ENCODE assay signal across 24 cellular contexts in genomic region chr9:17470015-17470414, GRCh38.
"Had no signal": no experiment of that assay in that cellular context is flagged by ENCODE, and none has a peak within 500 bp of the region (broad histone marks: within the 10 kb centered on the region; RNA-seq: fewer than 3 reads in every experiment).

No MANE protein-coding gene starts in this region.

- H3K36me3 ChIP-seq: colonic mucosa, gastrocnemius medialis had no signal

- H3K27ac ChIP-seq: colonic mucosa, coronary artery, dorsolateral prefrontal cortex, epithelial cell of prostate, esophagus muscularis mucosa, esophagus squamous epithelium, foreskin keratinocyte, gastrocnemius medialis, gastroesophageal sphincter, heart left ventricle, heart right ventricle had no signal

- H3K4me1 ChIP-seq: colonic mucosa, esophagus muscularis mucosa, esophagus squamous epithelium, foreskin keratinocyte, gastrocnemius medialis, gastroesophageal sphincter, heart left ventricle, heart right ventricle had no signal

- H3K9me3 ChIP-seq: colonic mucosa, esophagus muscularis mucosa, esophagus squamous epithelium, gastrocnemius medialis, gastroesophageal sphincter, heart left ventricle, heart right ventricle had no signal

- DNase-seq: colonic mucosa; cortex of kidney; dermis blood vessel endothelial cell; dorsolateral prefrontal cortex; effector CD4-positive, alpha-beta T cell; effector CD8-positive, alpha-beta T cell; effector memory CD4-positive, alpha-beta T cell; effector memory CD8-positive, alpha-beta T cell; endodermal cell; erythroblast; esophagus squamous epithelium; foreskin fibroblast; foreskin keratinocyte; foreskin melanocyte; gastrocnemius medialis; glutamatergic neuron; head of caudate nucleus; heart left ventricle; heart right ventricle had no signal

- ATAC-seq: effector memory CD8-positive, alpha-beta T cell; esophagus mucosa; foreskin keratinocyte; gastrocnemius medialis; gastroesophageal sphincter; heart left ventricle; heart right ventricle had no signal

- H3K4me3 ChIP-seq: colonic mucosa, coronary artery, dorsolateral prefrontal cortex, esophagus muscularis mucosa, esophagus squamous epithelium, gastrocnemius medialis, gastroesophageal sphincter, heart left ventricle, heart right ventricle had no signal

- H3K27me3 ChIP-seq: colonic mucosa, dorsolateral prefrontal cortex, esophagus muscularis mucosa, esophagus squamous epithelium, foreskin keratinocyte, gastrocnemius medialis, gastroesophageal sphincter, heart left ventricle, heart right ventricle had no signal
